16 cellular contexts compared by ENCODE assay signal in genomic region chr3:52839268-52839575, GRCh38. TPM values are rescaled to one million over a fixed set of nuclear protein-coding genes. Genes with fewer than 3 reads are reported as not detected.
"Had no signal": no experiment of that assay in that cellular context is flagged by ENCODE, and none has a peak within 500 bp of the region (broad histone marks: within the 10 kb centered on the region; RNA-seq: fewer than 3 reads in every experiment).

No MANE protein-coding gene starts in this region.

- H3K4me3 Mint-ChIP-seq: activated naive CD4-positive, alpha-beta T cell treated with anti-CD3 and anti-CD28 coated beads, Interleukin-2, amount 50 U/mL, for 24 hours; stimulated activated naive CD8-positive, alpha-beta T cell treated with anti-CD3 and anti-CD28 coated beads, Interleukin-15, amount 100 ng/mL, for 72 hours; type B pancreatic cell had no signal

- H3K27me3 ChIP-seq: foreskin keratinocyte, neutrophil, SJSA1 had no signal

- H3K4me3 ChIP-seq: coronary artery, SJSA1, smooth muscle cell had no signal

- H3K4me1 ChIP-seq: foreskin keratinocyte had no signal

- DNase-seq: activated effector memory CD4-positive, alpha-beta T cell treated with anti-CD3 and anti-CD28 coated beads, Interleukin-2, amount 50 U/mL, for 16 hours; activated T-cell treated with anti-CD3 and anti-CD28 coated beads, Interleukin-2, amount 50 U/mL, for 48 hours; amniotic stem cell; caudate nucleus; effector CD4-positive, alpha-beta T cell; foreskin keratinocyte; left colon; stimulated activated naive CD8-positive, alpha-beta T cell treated with anti-CD3 and anti-CD28 coated beads, Interleukin-15, amount 100 ng/mL, for 72 hours had no signal

- H3K27me3 Mint-ChIP-seq: activated naive CD4-positive, alpha-beta T cell treated with anti-CD3 and anti-CD28 coated beads, Interleukin-2, amount 50 U/mL, for 24 hours; stimulated activated naive CD8-positive, alpha-beta T cell treated with anti-CD3 and anti-CD28 coated beads, Interleukin-15, amount 100 ng/mL, for 72 hours; type B pancreatic cell had no signal

- H3K9me3 Mint-ChIP-seq: activated naive CD4-positive, alpha-beta T cell treated with anti-CD3 and anti-CD28 coated beads, Interleukin-2, amount 50 U/mL, for 24 hours; stimulated activated naive CD8-positive, alpha-beta T cell treated with anti-CD3 and anti-CD28 coated beads, Interleukin-15, amount 100 ng/mL, for 72 hours; type B pancreatic cell had no signal

- H3K27ac ChIP-seq: coronary artery, foreskin keratinocyte, neutrophil, SJSA1 had no signal

- H3K9me3 ChIP-seq: neutrophil, SJSA1 had no signal

- ATAC-seq: activated CD4-positive, CD25-positive, alpha-beta regulatory T cell treated with anti-CD3 and anti-CD28 coated beads, Interleukin-2, amount 50 U/mL, for 24 hours; foreskin keratinocyte; left colon had no signal

- H3K27ac Mint-ChIP-seq: activated naive CD4-positive, alpha-beta T cell treated with anti-CD3 and anti-CD28 coated beads, Interleukin-2, amount 50 U/mL, for 24 hours; stimulated activated naive CD8-positive, alpha-beta T cell treated with anti-CD3 and anti-CD28 coated beads, Interleukin-15, amount 100 ng/mL, for 72 hours; type B pancreatic cell had no signal

RNA-seq across cellular contexts. Expression of gene MUSTN1, which starts 4.4 kb away (rescaled TPM):
- total RNA-seq: SJSA1 had no signal

RNA-seq across cellular contexts. Expression of gene ITIH4, which starts 8.8 kb away (rescaled TPM):
- total RNA-seq: SJSA1 had no signal

RNA-seq across cellular contexts. Expression of gene ITIH3, which starts 44.6 kb away (rescaled TPM):
- total RNA-seq: foreskin keratinocyte, smooth muscle cell, temporal lobe had no signal
- polyA plus RNA-seq: foreskin keratinocyte, smooth muscle cell had no signal
